25 cellular contexts compared by ENCODE assay signal in the genomic region with DNA sequence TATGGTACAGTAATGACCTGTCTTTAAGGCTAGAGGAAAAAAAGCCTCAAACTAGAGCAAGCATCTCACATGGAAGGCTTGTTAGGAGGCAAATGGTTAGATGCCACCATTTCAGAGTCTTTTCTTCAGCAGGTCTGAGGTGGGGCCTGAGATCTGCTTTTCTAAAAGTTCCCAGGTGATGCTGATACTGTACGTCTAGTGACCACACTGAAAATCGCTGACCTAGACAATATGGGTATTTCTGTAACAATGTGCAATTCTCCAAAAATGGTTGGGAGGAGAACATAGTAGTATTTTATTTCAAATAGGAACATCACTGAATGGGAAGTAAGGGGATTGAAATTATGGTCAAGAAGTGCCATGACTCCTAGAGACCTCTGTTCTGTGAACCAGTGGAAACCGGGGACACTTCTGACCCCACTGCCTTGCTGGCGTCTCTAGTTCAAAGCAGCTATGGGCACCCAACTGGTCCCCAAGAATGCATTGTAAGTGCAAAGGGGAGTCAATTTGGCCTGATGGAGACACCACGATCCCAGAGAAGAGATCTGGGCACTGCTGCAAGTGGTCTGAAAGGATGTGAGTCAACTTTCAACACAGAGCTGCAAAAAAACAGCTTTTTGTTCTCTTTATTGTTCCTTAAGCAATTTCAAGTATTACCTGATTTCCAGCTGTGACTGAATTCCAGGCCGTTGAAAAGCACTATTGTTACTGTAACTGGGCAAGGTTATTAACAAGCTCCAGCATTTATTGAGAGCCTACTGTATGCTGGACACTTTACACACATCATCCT. TPM values are rescaled to one million over a fixed set of nuclear protein-coding genes. Genes with fewer than 3 reads are reported as not detected.
A peak's percentile ranks its signal among the peaks of the same experiment; 100 is the strongest.
DNase-seq lines count a peak whose midpoint lies in the region; ATAC-seq and TF ChIP-seq lines count a peak whose summit lies in the region.
"Had no signal": no experiment of that assay in that cellular context is flagged by ENCODE, and none has a peak within 500 bp of the region (broad histone marks: within the 10 kb centered on the region; RNA-seq: fewer than 3 reads in every experiment).

No MANE protein-coding gene starts in this region.

- no peak overlapping the region for H3K4me3 Mint-ChIP-seq in T-helper 2 cell treated with Interferon-gamma antibody and Interleukin-4, amounts not matched to agents 5 μg/mL and 100 μg/mL, for 36 hours
- H3K4me3 Mint-ChIP-seq: activated CD4-positive, alpha-beta T cell treated with anti-CD3 and anti-CD28 coated beads, Interleukin-2, amount 10 ng/mL, durations not matched to agents 7 days and 5 days; naive thymus-derived CD8-positive, alpha-beta T cell had no signal

- TF ChIP-seq CTCF in AG10803 (conservative IDR thresholded peaks at IDR 0.05; ENCODE audit: low read length) (no peak), cardiac fibroblast (IDR thresholded peaks at IDR 0.05; ENCODE audit: low read depth, low read length) (no peak)

- H3K4me1 Mint-ChIP-seq in T-helper 2 cell treated with Interferon-gamma antibody and Interleukin-4, amounts not matched to agents 5 μg/mL and 100 μg/mL, for 36 hours (ENCODE audit: low read depth), result peaks cover 3% of the 10 kb centered on the region

- ATAC-seq in GM18517 (IDR thresholded peaks at IDR 0.05; ENCODE audit: unreplicated experiment), result no peak
- ATAC-seq: left colon; naive thymus-derived CD8-positive, alpha-beta T cell had no signal

- peak; percentile 17 for DNase-seq in AG10803 (ENCODE audit: low read depth)
- peak; percentile 6 for DNase-seq in M059J (ENCODE audit: low read depth)
- peak; percentile 4 to 73 for DNase-seq in cardiac fibroblast (ENCODE audit: low read depth in 2 of 2)
- peak; percentile 16 for DNase-seq in iPS DF 4.7 (ENCODE audit: extremely low read depth, low spot score)
- no peak for DNase-seq in T-helper 2 cell treated with Interferon-gamma antibody and Interleukin-4, amounts not matched to agents 5 μg/mL and 100 μg/mL, for 36 hours (ENCODE audit: low spot score)
- no peak for DNase-seq in COR-L47 (lab: John Stamatoyannopoulos, UW)
- no peak for DNase-seq in SKM-1 (lab: John Stamatoyannopoulos, UW; ENCODE audit: unreplicated experiment)
- DNase-seq: activated CD4-positive, alpha-beta T cell treated with anti-CD3 and anti-CD28 coated beads, Interleukin-2, amount 10 ng/mL, durations not matched to agents 7 days and 5 days; activated CD8-positive, alpha-beta memory T cell treated with anti-CD3 and anti-CD28 coated beads, Interleukin-2, amount 50 U/mL, for 4 hours; erythroblast; KBM-7; left colon; naive thymus-derived CD8-positive, alpha-beta T cell; NCI-H1048; NCI-H2029 treated with DMSO at 0.1 percent for 48 hours; NCI-H510A treated with DMSO at 0.1 percent for 48 hours; ovary; right cardiac atrium; SHP77 treated with DMSO at 0.1 percent for 48 hours had no signal

- no peaks in the 10 kb centered on the region for H3K9me3 Mint-ChIP-seq in T-helper 2 cell treated with Interferon-gamma antibody and Interleukin-4, amounts not matched to agents 5 μg/mL and 100 μg/mL, for 36 hours
- H3K9me3 Mint-ChIP-seq: activated CD4-positive, alpha-beta T cell treated with anti-CD3 and anti-CD28 coated beads, Interleukin-2, amount 10 ng/mL, durations not matched to agents 7 days and 5 days had no signal

- peaks cover 5% of the 10 kb centered on the region for H3K27me3 Mint-ChIP-seq in T-helper 2 cell treated with Interferon-gamma antibody and Interleukin-4, amounts not matched to agents 5 μg/mL and 100 μg/mL, for 36 hours (ENCODE audit: low read depth)
- H3K27me3 Mint-ChIP-seq: activated CD4-positive, alpha-beta T cell treated with anti-CD3 and anti-CD28 coated beads, Interleukin-2, amount 10 ng/mL, durations not matched to agents 7 days and 5 days; naive thymus-derived CD8-positive, alpha-beta T cell had no signal

- H3K36me3 Mint-ChIP-seq in T-helper 2 cell treated with Interferon-gamma antibody and Interleukin-4, amounts not matched to agents 5 μg/mL and 100 μg/mL, for 36 hours (ENCODE audit: low read depth), result no peaks in the 10 kb centered on the region
- H3K36me3 Mint-ChIP-seq: CD14-positive monocyte had no signal

- H3K4me3 ChIP-seq in AG10803 (ENCODE audit: low read length) (no peak overlapping the region), cardiac fibroblast (replicated peaks in 1 of 2; ENCODE audit: low read depth in 2 of 2, low read length in 2 of 2) (no peak overlapping the region)
- H3K4me3 ChIP-seq: ovary, suprapubic skin had no signal

- H3K27ac Mint-ChIP-seq in T-helper 2 cell treated with Interferon-gamma antibody and Interleukin-4, amounts not matched to agents 5 μg/mL and 100 μg/mL, for 36 hours, result no peak overlapping the region
- H3K27ac Mint-ChIP-seq: activated CD4-positive, alpha-beta T cell treated with anti-CD3 and anti-CD28 coated beads, Interleukin-2, amount 10 ng/mL, durations not matched to agents 7 days and 5 days had no signal

RNA-seq across cellular contexts. Expression of a gene that starts 54.4 kb away (rescaled TPM):
- not detected in 2 replicates for total RNA-seq in M059J (2014; rRNA removed; shearing (Covaris generic))
- total RNA-seq: activated CD4-positive, alpha-beta T cell treated with anti-CD3 and anti-CD28 coated beads, Interleukin-2, amount 10 ng/mL, durations not matched to agents 7 days and 5 days; dermis microvascular lymphatic vessel endothelial cell; mesenteric fat pad; naive thymus-derived CD8-positive, alpha-beta T cell; right cardiac atrium; suprapubic skin; T-helper 1 cell treated with Interleukin-12 subunit alpha and Interleukin-12 subunit beta and Interleukin-4 antibody, amounts not matched to agents 30 ng/mL and 1 ng/mL, for 36 hours had no signal

Comparison
In these comparisons a context has a peak if more than half of its experiments do, and no peak if none do; other contexts are left out.
1. DNase-seq: peak in AG10803 (single experiment), M059J (single experiment), cardiac fibroblast (2 of 2) and iPS DF 4.7 (single experiment); none in T-helper 2 cell treated with Interferon-gamma antibody and Interleukin-4, amounts not matched to agents 5 μg/mL and 100 μg/mL, for 36 hours (single experiment), COR-L47 (single experiment) and SKM-1 (single experiment).